Comparison of ENCODE assay signal across 21 cellular contexts in genomic region chr4:184422378-184422777, GRCh38. TPM values are rescaled to one million over a fixed set of nuclear protein-coding genes. Genes with fewer than 3 reads are reported as not detected.
DNase-seq lines count a peak whose midpoint lies in the region; ATAC-seq and TF ChIP-seq lines count a peak whose summit lies in the region.
"Had no signal": no experiment of that assay in that cellular context is flagged by ENCODE, and none has a peak within 500 bp of the region (broad histone marks: within the 10 kb centered on the region; RNA-seq: fewer than 3 reads in every experiment).

No MANE protein-coding gene starts in this region.

- no peak overlapping the region for H3K4me3 Mint-ChIP-seq in T-helper 2 cell treated with Interferon-gamma antibody and Interleukin-4, amounts not matched to agents 5 μg/mL and 100 μg/mL, for 36 hours
- H3K4me3 Mint-ChIP-seq in activated naive CD8-positive, alpha-beta T cell treated with anti-CD3 and anti-CD28 coated beads, Interleukin-2, amount 50 U/mL, for 24 hours = no peak overlapping the region
- peak overlapping the region; percentile 68 for H3K4me3 Mint-ChIP-seq in natural killer cell treated with Interleukin-12 subunit alpha and Interleukin-12 subunit beta and Interleukin-15 and Interleukin-18, amount 100 ng/mL, for 72 hours
- H3K4me3 Mint-ChIP-seq: dendritic cell treated with granulocyte-macrophage colony-stimulating factor and Interleukin-4, amounts not matched to agents 40 ng/mL and 50 ng/mL, for 4 days had no signal

- peaks cover 8% of the 10 kb centered on the region; the same call in 1 of the 2 replicates for H3K36me3 ChIP-seq in KMS-11 (ENCODE audit: insufficient read depth)

- peak overlapping the region; percentile 95 for H3K27ac ChIP-seq in KMS-11
- H3K27ac ChIP-seq: HL-60 had no signal

- no peaks in the 10 kb centered on the region for H3K27me3 Mint-ChIP-seq in T-helper 2 cell treated with Interferon-gamma antibody and Interleukin-4, amounts not matched to agents 5 μg/mL and 100 μg/mL, for 36 hours (ENCODE audit: low read depth)
- no peaks in the 10 kb centered on the region for H3K27me3 Mint-ChIP-seq in activated naive CD8-positive, alpha-beta T cell treated with anti-CD3 and anti-CD28 coated beads, Interleukin-2, amount 50 U/mL, for 24 hours
- no peaks in the 10 kb centered on the region for H3K27me3 Mint-ChIP-seq in natural killer cell treated with Interleukin-12 subunit alpha and Interleukin-12 subunit beta and Interleukin-15 and Interleukin-18, amount 100 ng/mL, for 72 hours
- H3K27me3 Mint-ChIP-seq: dendritic cell treated with granulocyte-macrophage colony-stimulating factor and Interleukin-4, amounts not matched to agents 40 ng/mL and 50 ng/mL, for 4 days had no signal

- peak overlapping the region; percentile 95 for H3K4me2 ChIP-seq in KMS-11

- peak overlapping the region; percentile 58; the same call in 1 of the 2 replicates for H3K9ac ChIP-seq in KMS-11

- H3K9me3 Mint-ChIP-seq in T-helper 2 cell treated with Interferon-gamma antibody and Interleukin-4, amounts not matched to agents 5 μg/mL and 100 μg/mL, for 36 hours = peaks cover 4% of the 10 kb centered on the region
- H3K9me3 Mint-ChIP-seq in activated naive CD8-positive, alpha-beta T cell treated with anti-CD3 and anti-CD28 coated beads, Interleukin-2, amount 50 U/mL, for 24 hours = peaks cover 8% of the 10 kb centered on the region
- no peaks in the 10 kb centered on the region for H3K9me3 Mint-ChIP-seq in natural killer cell treated with Interleukin-12 subunit alpha and Interleukin-12 subunit beta and Interleukin-15 and Interleukin-18, amount 100 ng/mL, for 72 hours

- peaks cover 69% of the 10 kb centered on the region for H3K4me1 Mint-ChIP-seq in T-helper 2 cell treated with Interferon-gamma antibody and Interleukin-4, amounts not matched to agents 5 μg/mL and 100 μg/mL, for 36 hours (ENCODE audit: low read depth)
- H3K4me1 Mint-ChIP-seq in activated naive CD8-positive, alpha-beta T cell treated with anti-CD3 and anti-CD28 coated beads, Interleukin-2, amount 50 U/mL, for 24 hours = peaks cover 79% of the 10 kb centered on the region
- peaks cover 62 to 68% of the 10 kb centered on the region in 2 donors for H3K4me1 Mint-ChIP-seq in natural killer cell treated with Interleukin-12 subunit alpha and Interleukin-12 subunit beta and Interleukin-15 and Interleukin-18, amount 100 ng/mL, for 72 hours (ENCODE audit: low read depth in 2 of 2)

- DNase-seq in T-helper 2 cell treated with Interferon-gamma antibody and Interleukin-4, amounts not matched to agents 5 μg/mL and 100 μg/mL, for 36 hours (ENCODE audit: low spot score) = no peak
- DNase-seq in T-helper 2 cell (no peak), NCI-H510A treated with DMSO at 0.1 percent for 48 hours (lab: John Stamatoyannopoulos, UW) (no peak), LoVo (ENCODE audit: low spot score) (no peak), NCI-H1092 (lab: John Stamatoyannopoulos, UW) (no peak)
- DNase-seq in activated naive CD8-positive, alpha-beta T cell treated with anti-CD3 and anti-CD28 coated beads, Interleukin-2, amount 50 U/mL, for 24 hours = no peak
- DNase-seq in natural killer cell treated with Interleukin-12 subunit alpha and Interleukin-12 subunit beta and Interleukin-15 and Interleukin-18, amount 100 ng/mL, for 72 hours (ENCODE audit: low spot score) = no peak
- DNase-seq: activated CD4-positive, CD25-positive, alpha-beta regulatory T cell treated with anti-CD3 and anti-CD28 coated beads, Interleukin-2, amount 50 U/mL, for 72 hours; activated gamma-delta T cell; BE2C; glutamatergic neuron; H7; mammary epithelial cell; NCI-H1417; NCI-H2081 treated with DMSO at 0.1 percent for 48 hours; retina; upper lobe of left lung had no signal

- H3K27ac Mint-ChIP-seq in T-helper 2 cell treated with Interferon-gamma antibody and Interleukin-4, amounts not matched to agents 5 μg/mL and 100 μg/mL, for 36 hours = peak overlapping the region; percentile 33
- peak overlapping the region; percentile 9 for H3K27ac Mint-ChIP-seq in activated naive CD8-positive, alpha-beta T cell treated with anti-CD3 and anti-CD28 coated beads, Interleukin-2, amount 50 U/mL, for 24 hours
- H3K27ac Mint-ChIP-seq in natural killer cell treated with Interleukin-12 subunit alpha and Interleukin-12 subunit beta and Interleukin-15 and Interleukin-18, amount 100 ng/mL, for 72 hours = peak overlapping the region; percentile 17 to 82

- no peak for ATAC-seq in activated naive CD8-positive, alpha-beta T cell treated with anti-CD3 and anti-CD28 coated beads, Interleukin-2, amount 50 U/mL, for 24 hours
- ATAC-seq in natural killer cell treated with Interleukin-12 subunit alpha and Interleukin-12 subunit beta and Interleukin-15 and Interleukin-18, amount 100 ng/mL, for 72 hours = no peak
- ATAC-seq: HepG2 had no signal

- peaks cover 74% of the 10 kb centered on the region for H3K36me3 Mint-ChIP-seq in T-helper 2 cell treated with Interferon-gamma antibody and Interleukin-4, amounts not matched to agents 5 μg/mL and 100 μg/mL, for 36 hours (ENCODE audit: low read depth)
- H3K36me3 Mint-ChIP-seq in activated naive CD8-positive, alpha-beta T cell treated with anti-CD3 and anti-CD28 coated beads, Interleukin-2, amount 50 U/mL, for 24 hours (ENCODE audit: low read depth) = peaks cover 59% of the 10 kb centered on the region
- peaks cover 38% of the 10 kb centered on the region for H3K36me3 Mint-ChIP-seq in natural killer cell treated with Interleukin-12 subunit alpha and Interleukin-12 subunit beta and Interleukin-15 and Interleukin-18, amount 100 ng/mL, for 72 hours

- H3K4me3 ChIP-seq in KMS-11 (IDR thresholded peaks at IDR 0.05; ENCODE audit: insufficient read depth, low read depth, low read length) = peak overlapping the region; percentile 57
- H3K4me3 ChIP-seq: upper lobe of left lung had no signal

- peaks cover 40% of the 10 kb centered on the region; the same call in 1 of the 2 replicates for H3K79me2 ChIP-seq in KMS-11 (ENCODE audit: insufficient read depth, low read depth)

- no peak for TF ChIP-seq CTCF in KMS-11 (conservative IDR thresholded peaks at IDR 0.05; ENCODE audit: low read depth, low read length)

- H3K27me3 ChIP-seq in KMS-11 (ENCODE audit: insufficient read depth, low read depth) = no peaks in the 10 kb centered on the region
- H3K27me3 ChIP-seq: BE2C, upper lobe of left lung had no signal

- no peak overlapping the region for H2AFZ ChIP-seq in KMS-11 (ENCODE audit: low read depth)

- H3K4me1 ChIP-seq in KMS-11 (ENCODE audit: low read depth, poor library complexity, severe bottlenecking) = peaks cover 98% of the 10 kb centered on the region
- H3K4me1 ChIP-seq: BE2C had no signal

- H4K20me1 ChIP-seq in KMS-11 (ENCODE audit: insufficient read depth) = no peaks in the 10 kb centered on the region

RNA-seq across cellular contexts. Expression of gene IRF2, which starts 52.0 kb away (rescaled TPM):
- total RNA-seq in natural killer cell treated with Interleukin-12 subunit alpha and Interleukin-12 subunit beta and Interleukin-15 and Interleukin-18, amount 100 ng/mL, for 72 hours = 10 to 100 TPM; 55.2 to 67.8 TPM
